In the genomic region with DNA sequence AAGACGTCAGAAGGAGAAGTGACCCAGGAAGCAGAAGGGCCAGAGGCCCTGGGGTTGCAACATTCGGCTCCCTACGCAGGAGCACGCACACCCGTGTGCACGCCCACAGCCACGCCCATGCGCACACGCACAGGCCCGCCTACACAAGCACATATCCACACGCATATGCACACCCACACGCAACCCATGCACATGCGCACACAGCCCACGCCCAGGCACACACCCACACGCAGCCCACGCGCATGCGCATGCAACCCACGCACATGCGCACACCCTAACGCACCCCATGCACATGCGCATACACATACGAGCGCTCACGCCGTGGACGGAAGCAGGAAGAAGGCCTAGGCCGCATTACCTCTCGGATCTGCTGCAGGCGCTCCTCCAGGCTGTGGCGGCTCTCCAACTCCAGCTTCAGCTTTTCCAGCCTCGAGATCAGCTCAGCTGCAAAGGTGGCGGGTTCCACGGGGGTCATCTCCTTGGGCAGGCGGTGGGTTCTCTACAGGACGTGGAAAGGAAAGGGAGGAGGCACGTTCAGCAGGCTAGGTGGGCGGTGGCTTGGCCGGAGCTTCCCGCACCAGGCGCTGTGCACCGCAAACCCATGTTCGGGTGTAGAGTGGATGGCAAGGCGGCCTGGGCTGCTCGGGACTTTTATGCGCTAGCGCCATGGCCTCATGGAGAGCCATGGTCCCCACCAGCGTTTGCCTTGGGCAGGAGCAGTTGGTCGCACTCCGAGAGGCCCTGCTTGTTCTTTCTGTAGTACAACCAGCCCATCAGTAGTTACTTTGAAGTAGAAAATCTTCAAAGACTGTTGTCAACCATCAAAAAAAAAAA, we compare ENCODE assay signal across 11 cellular contexts. TPM values are rescaled to one million over a fixed set of nuclear protein-coding genes. Genes with fewer than 3 reads are reported as not detected.
DNase-seq lines count a peak whose midpoint lies in the region; TF ChIP-seq lines count a peak whose summit lies in the region.
"Had no signal": no experiment of that assay in that cellular context is flagged by ENCODE, and none has a peak within 500 bp of the region (broad histone marks: within the 10 kb centered on the region; RNA-seq: fewer than 3 reads in every experiment).

No MANE protein-coding gene starts in this region.

- H3K18ac ChIP-seq in mesendoderm (ENCODE audit: low read length), result no peak overlapping the region

- intact Hi-C loops in colonic mucosa (cut with DNase I), result no loop called here

- H3K56ac ChIP-seq in mesendoderm (ENCODE audit: low read length), result no peak overlapping the region

- no peak overlapping the region for H2BK5ac ChIP-seq in mesendoderm (ENCODE audit: low read length)

- H3K79me1 ChIP-seq in mesendoderm (ENCODE audit: low read length), result peaks cover 23% of the 10 kb centered on the region

- no peak overlapping the region for H2BK120ac ChIP-seq in mesendoderm (ENCODE audit: low read depth, low read length)

- WGBS in mesendoderm (ENCODE audit: extremely low coverage, insufficient coverage, low lambda C conversion rate), result no CpG with 5 or more reads among the region's 50 CpGs

- peaks cover 18% of the 10 kb centered on the region for H3K36me3 ChIP-seq in mesendoderm (ENCODE audit: control insufficient read depth, insufficient read depth, low read length)
- peaks cover 11% of the 10 kb centered on the region for H3K36me3 ChIP-seq in colonic mucosa

- no peak overlapping the region for H2AK5ac ChIP-seq in mesendoderm (ENCODE audit: low read length)

- H3K4me1 ChIP-seq in mesendoderm (ENCODE audit: control insufficient read depth, low read depth, low read length) (peaks cover 10% of the 10 kb centered on the region), colonic mucosa (no peaks in the 10 kb centered on the region)

- H3K9me3 ChIP-seq in colonic mucosa, result no peaks in the 10 kb centered on the region

- H3K79me2 ChIP-seq in mesendoderm (ENCODE audit: control insufficient read depth, insufficient read depth, low read length), result peaks cover 14% of the 10 kb centered on the region

- H3K9ac ChIP-seq in mesendoderm (ENCODE audit: low read length) (no peak overlapping the region), colonic mucosa (ENCODE audit: low read depth in 2 of 2, low read length in 2 of 2) (no peak overlapping the region)
- H3K9ac ChIP-seq: KMS-11 had no signal

- TF ChIP-seq CTCF in colonic mucosa (IDR thresholded peaks at IDR 0.05), result no peak

- H3K4me2 ChIP-seq in mesendoderm (ENCODE audit: low read length), result no peak overlapping the region
- H3K4me2 ChIP-seq: KMS-11 had no signal

- DNase-seq in stimulated activated CD4-positive, alpha-beta T cell treated with anti-CD3 and anti-CD28 coated beads, Interleukin-12 subunit alpha, Interleukin-12 subunit beta, amount 100 ng/mL, for 4 hours, result peak; percentile 50
- DNase-seq in stimulated activated CD4-positive, alpha-beta T cell treated with anti-CD3 and anti-CD28 coated beads, Interleukin-2, amount 100 ng/mL, for 48 hours, result no peak
- peak; percentile 56 for DNase-seq in activated effector memory CD4-positive, alpha-beta T cell treated with Interleukin-2 at 50 U/mL for 16 hours
- no peak for DNase-seq in mesendoderm
- DNase-seq in NCI-H1436 treated with DMSO at 0.1 percent for 48 hours (lab: John Stamatoyannopoulos, UW), result no peak
- no peak for DNase-seq in T1000 (lab: John Stamatoyannopoulos, UW)
- no peak for DNase-seq in SW 1271 (lab: John Stamatoyannopoulos, UW)
- no peak for DNase-seq in colonic mucosa
- DNase-seq: 8988T, NCI-H2029 treated with DMSO at 0.1 percent for 48 hours had no signal

- H2BK15ac ChIP-seq in mesendoderm (replicated peaks; ENCODE audit: low read depth), result no peak overlapping the region

- no peak overlapping the region for H4K8ac ChIP-seq in mesendoderm (ENCODE audit: low read depth, low read length)

- H4K5ac ChIP-seq in mesendoderm (ENCODE audit: low read length), result no peak overlapping the region

- peak overlapping the region; percentile 92 for H3K23ac ChIP-seq in mesendoderm (ENCODE audit: low read length)

- no peaks in the 10 kb centered on the region for H3K27me3 ChIP-seq in mesendoderm (ENCODE audit: insufficient read depth, low read length, poor library complexity)
- no peaks in the 10 kb centered on the region for H3K27me3 ChIP-seq in colonic mucosa

- no peak overlapping the region for H3K4ac ChIP-seq in mesendoderm (ENCODE audit: low read depth, low read length)

- no peak overlapping the region for H3K4me3 ChIP-seq in mesendoderm (ENCODE audit: low read length)
- no peak overlapping the region for H3K4me3 ChIP-seq in colonic mucosa

- no peak overlapping the region for H3K27ac ChIP-seq in mesendoderm (ENCODE audit: low read depth, low read length)
- H3K27ac ChIP-seq in colonic mucosa, result no peak overlapping the region
- H3K27ac ChIP-seq: KMS-11 had no signal

RNA-seq across cellular contexts. Expression of a gene that starts 23.4 kb away (rescaled TPM):
- 28.1 TPM for polyA plus RNA-seq in mesendoderm (2013, experiment 1 of 2)
- 28.5 TPM for polyA plus RNA-seq in mesendoderm (2013, experiment 2 of 2)
- 10 to 100 TPM; 38.0 to 41.6 TPM for total RNA-seq in colonic mucosa

Comparison
In these comparisons a context has a peak if more than half of its experiments do, and no peak if none do; other contexts are left out.
1. DNase-seq: peak in stimulated activated CD4-positive, alpha-beta T cell treated with anti-CD3 and anti-CD28 coated beads, Interleukin-12 subunit alpha, Interleukin-12 subunit beta, amount 100 ng/mL, for 4 hours (single experiment) and activated effector memory CD4-positive, alpha-beta T cell treated with Interleukin-2 at 50 U/mL for 16 hours (single experiment); none in stimulated activated CD4-positive, alpha-beta T cell treated with anti-CD3 and anti-CD28 coated beads, Interleukin-2, amount 100 ng/mL, for 48 hours (0 of 2), mesendoderm (single experiment), NCI-H1436 treated with DMSO at 0.1 percent for 48 hours (single experiment), T1000 (single experiment), SW 1271 (0 of 2) and colonic mucosa (single experiment).